8 cellular contexts compared by ENCODE assay signal in the genomic region with DNA sequence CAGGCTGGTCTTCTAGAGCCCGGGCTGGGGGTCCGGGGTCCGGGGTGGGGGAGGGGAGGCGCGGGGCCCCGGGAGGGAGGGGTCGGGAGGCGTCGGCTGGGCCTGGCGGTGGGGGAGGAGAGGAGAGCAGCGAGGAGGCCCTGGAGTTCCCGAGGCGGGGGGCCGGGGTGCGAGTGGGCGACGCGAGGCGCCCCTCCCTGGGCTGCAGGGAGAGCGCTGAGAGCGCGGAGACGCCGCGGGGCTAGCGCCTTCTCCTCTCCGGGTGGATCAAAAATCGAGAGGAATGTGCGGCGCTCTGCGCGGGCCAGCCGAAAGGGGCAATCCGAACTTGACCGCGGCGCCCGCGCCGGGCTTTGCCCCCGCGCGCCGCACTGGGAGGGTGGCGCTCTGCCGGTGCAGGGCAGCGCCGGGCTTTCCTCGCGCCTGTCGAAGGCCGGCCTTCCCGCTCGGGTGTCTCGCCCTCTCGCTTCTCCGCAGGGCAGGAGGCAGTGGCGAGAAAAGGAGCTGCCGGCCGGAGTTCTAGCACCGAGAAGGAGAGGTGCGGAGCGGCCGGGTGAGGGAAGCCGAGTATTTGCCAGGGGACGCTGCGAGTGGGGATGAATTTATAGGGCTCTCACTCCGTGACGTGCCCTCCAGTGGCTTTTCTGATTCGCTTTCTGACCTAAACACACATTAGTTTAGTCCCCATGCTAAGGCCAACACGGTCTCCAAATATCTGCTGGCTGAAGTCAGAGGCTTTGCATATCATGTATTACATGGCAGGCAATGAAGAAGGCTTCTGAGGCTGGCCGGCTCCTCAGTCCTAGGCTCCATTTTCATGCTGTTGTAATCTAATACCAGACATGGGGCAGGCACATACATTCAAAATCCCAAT. TPM values are rescaled to one million over a fixed set of nuclear protein-coding genes. Genes with fewer than 3 reads are reported as not detected.
DNase-seq lines count a peak whose midpoint lies in the region; ATAC-seq, FAIRE-seq and TF ChIP-seq lines count a peak whose summit lies in the region.

A gene with protein sequence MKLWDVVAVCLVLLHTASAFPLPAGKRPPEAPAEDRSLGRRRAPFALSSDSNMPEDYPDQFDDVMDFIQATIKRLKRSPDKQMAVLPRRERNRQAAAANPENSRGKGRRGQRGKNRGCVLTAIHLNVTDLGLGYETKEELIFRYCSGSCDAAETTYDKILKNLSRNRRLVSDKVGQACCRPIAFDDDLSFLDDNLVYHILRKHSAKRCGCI (minus strand): TSS at position 6 of the 874 bp plus-strand sequence. CDS start 5,245 bp downstream, outside the sequence.

- no peaks in the 10 kb centered on the region for H4K20me1 ChIP-seq in H1 (replicated peaks in 1 of 2; ENCODE audit: control insufficient read depth in 1 of 2, insufficient read depth in 2 of 2, low read length in 2 of 2)

- H4K8ac ChIP-seq in H1 (ENCODE audit: extremely low read depth, insufficient read depth, low read length), result peak within 1 kb of the TSS; percentile 57

- peak within 1 kb of the TSS; percentile 72 for H3K18ac ChIP-seq in H1 (ENCODE audit: extremely low read depth, low read length)

- no peaks in the 10 kb centered on the region for H3K79me1 ChIP-seq in H1 (ENCODE audit: low read depth, low read length)

- H3K4ac ChIP-seq in H1 (replicated peaks; ENCODE audit: insufficient read length, low read depth, low read length), result no peak within 1 kb of the TSS

- no peak within 1 kb of the TSS for H2BK15ac ChIP-seq in H1 (ENCODE audit: low read length)

- ATAC-seq in HG03108 (IDR thresholded peaks at IDR 0.05; ENCODE audit: unreplicated experiment), result no peak

- peak within 1 kb of the TSS; percentile 35 to 59 (median 42) for H3K4me3 ChIP-seq in H1 (ENCODE audit: extremely low read depth in 1 of 4, insufficient read depth in 2 of 4, low read depth in 3 of 4, low read length in 4 of 4)

- peak in 1 of 3 experiments; percentile 32; a peak in 2 of 4 replicates for TF ChIP-seq CTCF in H1 (IDR thresholded peaks at IDR 0.05; ENCODE audit: control extremely low read depth in 1 of 3, insufficient read depth in 1 of 3, low read depth in 1 of 3, low read length in 3 of 3)

- no peak within 1 kb of the TSS for H3K27ac ChIP-seq in H1 (ENCODE audit: low read depth, low read length)

- 0 out of 2 replicates have a peak within 1 kb of the TSS, but pooled peaks have one; percentile 21 for H2AFZ ChIP-seq in H1 (ENCODE audit: low read length)

- H2AK5ac ChIP-seq in H1 (ENCODE audit: low read depth, low read length), result no peak within 1 kb of the TSS

- peak within 1 kb of the TSS; percentile 86 to 87 for H3K4me2 ChIP-seq in H1 (ENCODE audit: insufficient read depth in 1 of 2, low read depth in 2 of 2, low read length in 2 of 2)

- H3K23me2 ChIP-seq in H1 (ENCODE audit: low read depth, low read length), result peaks cover 19% of the 10 kb centered on the region

- WGBS in H1 (ENCODE audit: extremely low coverage in 1 of 2, insufficient coverage in 1 of 2, insufficient read length in 1 of 2, insufficient replicate concordance in 2 of 2, low coverage in 1 of 2, low lambda C conversion rate in 2 of 2, missing lambda C conversion rate in 1 of 2), 2 experiments, result 4% methylated on average over 53 of the region's 72 CpGs; no CpG with 5 or more reads in 1 of the 2 experiments

- no peaks in the 10 kb centered on the region for H3K79me2 ChIP-seq in H1 (ENCODE audit: control insufficient read depth in 1 of 2, insufficient read depth in 2 of 2, low read length in 2 of 2)

- no peak within 1 kb of the TSS for H3K23ac ChIP-seq in H1 (ENCODE audit: insufficient read length)

- DNase-seq in NCI-H1417 (lab: John Stamatoyannopoulos, UW) (peak in 2 of 3 experiments; percentile 71 to 74), NCI-H1417 treated with DMSO at 0.1 percent for 48 hours (lab: John Stamatoyannopoulos, UW) (no peak), NCI-H2171 (lab: John Stamatoyannopoulos, UW) (peak; percentile 73), H1 (ENCODE audit: low read depth in 1 of 2, low spot score in 2 of 2) (peak in 1 of 2 experiments; percentile 76), midbrain (lab: John Stamatoyannopoulos, UW) (peak; percentile 52), NCI-H2081 treated with DMSO at 0.1 percent for 48 hours (lab: John Stamatoyannopoulos, UW) (no peak), SIG-M5 (lab: John Stamatoyannopoulos, UW) (no peak)

- H2BK12ac ChIP-seq in H1 (ENCODE audit: low read depth, low read length), result peak within 1 kb of the TSS; percentile 40; the same call in 1 of the 2 replicates

- CTCF ChIA-PET in H1 (lab: Charles Lee; ENCODE audit: partially characterized antibody), result interaction anchor here (0.6 to 2.1 kb wide), 8 partner anchors 8 to 975 kb away, joined by 3 to 9 read pairs (median 4); no protein-coding TSS in a partner anchor

- POLR2A ChIA-PET in H1 (lab: Charles Lee; ENCODE audit: partially characterized antibody), result no interaction called here

- TF ChIP-seq EP300 in H1 (IDR thresholded peaks at IDR 0.05; ENCODE audit: borderline replicate concordance in 1 of 2, low read depth in 2 of 2, low read length in 2 of 2), result no peak

- TF ChIP-seq RAD21 in H1 (IDR thresholded peaks at IDR 0.05 in 1 of 2, conservative IDR thresholded peaks at IDR 0.05 in 1 of 2; ENCODE audit: low read depth in 2 of 2, low read length in 2 of 2), result peak in 1 of 2 experiments; percentile 14; a peak in 2 of 4 replicates

- no peak for FAIRE-seq in H1 (lab: Jason Lieb, UNC)

- no peak within 1 kb of the TSS for H2BK120ac ChIP-seq in H1 (replicated peaks; ENCODE audit: low read depth, low read length)

- peaks cover 10 to 33% (median 16%) of the 10 kb centered on the region in 4 experiments for H3K4me1 ChIP-seq in H1 (replicated peaks in 1 of 4; ENCODE audit: control insufficient read depth in 3 of 4, insufficient read depth in 4 of 4, low read length in 3 of 4)

- H3K56ac ChIP-seq in H1 (replicated peaks; ENCODE audit: insufficient read length, low read depth, low read length), result no peak within 1 kb of the TSS

- peak within 1 kb of the TSS; percentile 52; the same call in 1 of the 2 replicates for H2BK5ac ChIP-seq in H1 (ENCODE audit: low read depth, low read length)

- TF ChIP-seq POLR2A in H1 (IDR thresholded peaks at IDR 0.05; ENCODE audit: control extremely low read depth in 1 of 2, low read depth in 2 of 2, low read length in 2 of 2), result no peak

- H4K91ac ChIP-seq in H1 (replicated peaks; ENCODE audit: insufficient read length, low read length), result peak within 1 kb of the TSS; percentile 8

- H3K36me3 ChIP-seq in H1 (ENCODE audit: control insufficient read depth in 2 of 4, insufficient read depth in 4 of 4, low read length in 3 of 4), result peaks cover 0 to 6% (median 0%) of the 10 kb centered on the region in 4 experiments; a peak in 1 of 8 replicates

- no peaks in the 10 kb centered on the region; a peak in 1 of 4 replicates for H3K9me3 ChIP-seq in H1 (ENCODE audit: insufficient read depth in 2 of 2, low read depth in 1 of 2, low read length in 1 of 2)

- H4K5ac ChIP-seq in H1 (ENCODE audit: insufficient read length, low read depth, low read length), result no peak within 1 kb of the TSS

- no peak within 1 kb of the TSS for H3K14ac ChIP-seq in H1 (ENCODE audit: insufficient read length)

- no peak within 1 kb of the TSS; a peak in 1 of 7 replicates for H3K9ac ChIP-seq in H1 (replicated peaks in 1 of 4; ENCODE audit: extremely low read depth in 1 of 4, low read depth in 3 of 4, low read length in 3 of 4)

- H3K27me3 ChIP-seq in H1 (replicated peaks in 1 of 4; ENCODE audit: control insufficient read depth in 3 of 4, extremely low read depth in 1 of 4, insufficient read depth in 3 of 4, low read length in 3 of 4), result peaks cover 53 to 79% (median 69%) of the 10 kb centered on the region in 4 experiments

- H2BK20ac ChIP-seq in H1 (ENCODE audit: low read length), result peak within 1 kb of the TSS; percentile 7; the same call in 1 of the 2 replicates

TF ChIP-seq in H1, 55 proteins besides CTCF, POLR2A, EP300 and RAD21 (continues in another document):
- TF ChIP-seq RBBP5 (IDR thresholded peaks at IDR 0.05; ENCODE audit: borderline replicate concordance, low read depth, low read length) (0 out of 2 replicates have a peak, but pooled peaks have one; percentile 28), E2F6 (IDR thresholded peaks at IDR 0.05) (peak; percentile 95), MAX (IDR thresholded peaks at IDR 0.05) (peak; percentile 85), KDM4A (IDR thresholded peaks at IDR 0.05; ENCODE audit: low read depth, low read length, severe bottlenecking) (peak; percentile 79), RNF2 (IDR thresholded peaks at IDR 0.05; ENCODE audit: borderline replicate concordance, low read depth, low read length, missing control alignments, poor library complexity, severe bottlenecking) (no peak), NRF1 (IDR thresholded peaks at IDR 0.05; ENCODE audit: low read depth, low read length) (no peak), TEAD4 (IDR thresholded peaks at IDR 0.05; ENCODE audit: low read depth, low read length) (no peak; the same call in 1 of the 2 replicates), JUN (IDR thresholded peaks at IDR 0.05; ENCODE audit: low read depth, low read length) (no peak), ZNF274 (IDR thresholded peaks at IDR 0.05; ENCODE audit: borderline replicate concordance, extremely low read depth, low read length) (no peak), TAF1 (IDR thresholded peaks at IDR 0.05; ENCODE audit: low read depth, low read length) (no peak), CHD2 (IDR thresholded peaks at IDR 0.05; ENCODE audit: low read length) (no peak), KDM5A (IDR thresholded peaks at IDR 0.05; ENCODE audit: low read length) (no peak), SUZ12 (IDR thresholded peaks at IDR 0.05; ENCODE audit: low read length) (peak; percentile 74; the same call in 1 of the 2 replicates)

RNA-seq across cellular contexts. Expression of the gene that starts here (rescaled TPM):
- total RNA-seq in H1 (2021; fragmentation: NEBNext Ultra II Directional; extraction: Animal tissue kit (Norgen Biotek cat#: 25700)), result 1.7 and 2.0 TPM in 2 replicates
- polyA plus RNA-seq in H1 (2011; rRNA removed), result 0.15 and 0.31 TPM in 2 replicates
- 0.22 TPM for polyA plus RNA-seq in H1 (2011; cell fraction: cytosol; rRNA removed)
- polyA plus RNA-seq in H1 (2011; cell fraction: nucleus; rRNA removed), result 0.43 TPM
- polyA plus RNA-seq in H1 (2012, experiment 1 of 2), result 0.33 to 0.62 TPM (median 0.38 TPM) in 4 replicates
- 0.14 TPM for polyA plus RNA-seq in H1 (2012, experiment 2 of 2)
- polyA plus RNA-seq in H1 (2013, experiment 1 of 2), result 0.89 TPM
- polyA plus RNA-seq in H1 (2013, experiment 2 of 2), result 0.46 TPM
- polyA minus RNA-seq in H1 (2011; rRNA and poly(A)+ RNA removed), result 0.15 and 0.47 TPM in 2 replicates
- not detected for polyA minus RNA-seq in H1 (2011; cell fraction: cytosol; rRNA and poly(A)+ RNA removed)
- 0.70 TPM for polyA minus RNA-seq in H1 (2011; cell fraction: nucleus; rRNA and poly(A)+ RNA removed)

Comparison
In these comparisons a context has a peak if more than half of its experiments do, and no peak if none do; other contexts are left out.
1. DNase-seq: peak in NCI-H1417 (2 of 3), NCI-H2171 (single experiment) and midbrain (single experiment); none in NCI-H1417 treated with DMSO at 0.1 percent for 48 hours (single experiment), NCI-H2081 treated with DMSO at 0.1 percent for 48 hours (single experiment) and SIG-M5 (single experiment).